2 cellular contexts compared by ENCODE assay signal in the genomic region with DNA sequence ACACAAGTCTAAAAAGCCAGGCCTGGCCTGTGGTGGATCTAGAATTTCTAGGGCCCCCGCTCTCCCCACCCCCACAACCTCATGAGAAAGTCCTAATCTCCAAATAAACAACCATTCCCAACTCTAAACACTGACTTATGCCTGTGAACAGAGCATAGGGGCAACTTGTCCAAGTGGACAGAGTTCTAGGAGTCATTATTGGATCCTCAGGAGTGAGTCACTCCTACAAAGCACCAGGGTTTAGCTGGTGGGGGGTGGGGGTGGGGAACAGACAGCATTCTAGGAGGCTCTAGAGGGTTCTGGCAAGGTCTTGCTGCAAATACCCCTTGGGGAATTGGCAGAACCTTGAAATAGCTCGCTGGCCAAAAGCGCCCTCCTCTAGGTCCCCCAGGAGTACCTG.
TF ChIP-seq lines count a peak whose summit lies in the region.

No MANE protein-coding gene starts in this region.

TF ChIP-seq in HepG2, 621 proteins besides CTCF, POLR2A, EP300 and RAD21:
- TF ChIP-seq CCAR2 (optimal IDR thresholded peaks at IDR 0.05; ENCODE audit: low read depth, low read length) (no peak), FOSL2 (CRISPR knock-in tag; IDR thresholded peaks at IDR 0.05) (0 out of 2 replicates have a peak, but pooled peaks have one; percentile 13), ATM (IDR thresholded peaks at IDR 0.05; ENCODE audit: borderline replicate concordance) (no peak), CAMTA2 (CRISPR knock-in tag; IDR thresholded peaks at IDR 0.05; ENCODE audit: borderline replicate concordance) (no peak), ZNF605 (CRISPR knock-in tag; IDR thresholded peaks at IDR 0.05) (no peak), ZZZ3 (CRISPR knock-in tag; IDR thresholded peaks at IDR 0.05; ENCODE audit: borderline replicate concordance) (no peak), MXD1 (CRISPR knock-in tag; IDR thresholded peaks at IDR 0.05) (no peak), POLR2G (IDR thresholded peaks at IDR 0.05; ENCODE audit: low read depth, low read length) (no peak)

TF ChIP-seq in K562, 482 proteins besides CTCF, POLR2A, EP300 and RAD21:
- no peak for TF ChIP-seq MEF2A (IDR thresholded peaks at IDR 0.05; ENCODE audit: control insufficient read depth, low read depth, low read length)
- TF ChIP-seq TSHZ1 (CRISPR knock-in tag; IDR thresholded peaks at IDR 0.05) = no peak
- TF ChIP-seq, protein P1, sequence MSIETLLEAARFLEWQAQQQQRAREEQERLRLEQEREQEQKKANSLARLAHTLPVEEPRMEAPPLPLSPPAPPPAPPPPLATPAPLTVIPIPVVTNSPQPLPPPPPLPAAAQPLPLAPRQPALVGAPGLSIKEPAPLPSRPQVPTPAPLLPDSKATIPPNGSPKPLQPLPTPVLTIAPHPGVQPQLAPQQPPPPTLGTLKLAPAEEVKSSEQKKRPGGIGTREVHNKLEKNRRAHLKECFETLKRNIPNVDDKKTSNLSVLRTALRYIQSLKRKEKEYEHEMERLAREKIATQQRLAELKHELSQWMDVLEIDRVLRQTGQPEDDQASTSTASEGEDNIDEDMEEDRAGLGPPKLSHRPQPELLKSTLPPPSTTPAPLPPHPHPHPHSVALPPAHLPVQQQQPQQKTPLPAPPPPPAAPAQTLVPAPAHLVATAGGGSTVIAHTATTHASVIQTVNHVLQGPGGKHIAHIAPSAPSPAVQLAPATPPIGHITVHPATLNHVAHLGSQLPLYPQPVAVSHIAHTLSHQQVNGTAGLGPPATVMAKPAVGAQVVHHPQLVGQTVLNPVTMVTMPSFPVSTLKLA (conservative IDR thresholded peaks at IDR 0.05) = no peak
- 0 out of 2 replicates have a peak, but pooled peaks have one; percentile 15 for TF ChIP-seq JUND (IDR thresholded peaks at IDR 0.05; ENCODE audit: borderline replicate concordance, low read depth, low read length)
- no peak for TF ChIP-seq JUND (tag; IDR thresholded peaks at IDR 0.05; ENCODE audit: borderline replicate concordance, low read depth, low read length)
- no peak for TF ChIP-seq ZNF695 (CRISPR knock-in tag; IDR thresholded peaks at IDR 0.05)
